Comparison of ENCODE assay signal across 23 cellular contexts in genomic region chr19:4707322-4707721, GRCh38. TPM values are rescaled to one million over a fixed set of nuclear protein-coding genes. Genes with fewer than 3 reads are reported as not detected.
DNase-seq lines count a peak whose midpoint lies in the region; ATAC-seq and TF ChIP-seq lines count a peak whose summit lies in the region.
"Had no signal": no experiment of that assay in that cellular context is flagged by ENCODE, and none has a peak within 500 bp of the region (broad histone marks: within the 10 kb centered on the region; RNA-seq: fewer than 3 reads in every experiment).

No MANE protein-coding gene starts in this region.

- H3K4me3 ChIP-seq in ascending aorta (no peak overlapping the region), psoas muscle (peak overlapping the region; percentile 11)
- H3K4me3 ChIP-seq: A549, coronary artery, SJSA1, skin epidermis had no signal

- H3K36me3 Mint-ChIP-seq in glutamatergic neuron (ENCODE audit: unreplicated experiment) = peaks cover 5% of the 10 kb centered on the region
- H3K36me3 Mint-ChIP-seq: natural killer cell treated with Interleukin-12 subunit alpha and Interleukin-12 subunit beta and Interleukin-15 and Interleukin-18, amount 100 ng/mL, for 72 hours had no signal

- H3K36me3 ChIP-seq in ascending aorta = peaks cover 33 to 59% of the 10 kb centered on the region in 2 donors
- H3K36me3 ChIP-seq in psoas muscle (ENCODE audit: insufficient read depth in 1 of 2, low read depth in 1 of 2) = peaks cover 6 to 39% of the 10 kb centered on the region in 2 donors

- DNase-seq in Ammon's horn (ENCODE audit: low spot score) (peak; percentile 34), ascending aorta (ENCODE audit: low spot score in 2 of 2) (no peak), left ventricle myocardium superior (no peak), psoas muscle (no peak), globus pallidus (ENCODE audit: low spot score) (no peak), glutamatergic neuron (no peak), GM10266 (ENCODE audit: extremely low spot score) (no peak)
- DNase-seq: activated CD4-positive, alpha-beta memory T cell treated with anti-CD3 and anti-CD28 coated beads, Interleukin-2, amount 10 ng/mL, durations not matched to agents 7 days and 5 days; activated CD4-positive, CD25-positive, alpha-beta regulatory T cell treated with anti-CD3 and anti-CD28 coated beads, Interleukin-2, amount 50 U/mL, for 72 hours; activated gamma-delta T cell; activated naive CD8-positive, alpha-beta T cell treated with anti-CD3 and anti-CD28 coated beads, Interleukin-2, amount 50 U/mL, for 24 hours; KG1; left cardiac atrium; midbrain; NCI-H1436; NCI-H510A; T-cell had no signal

- no peaks in the 10 kb centered on the region for H3K4me1 Mint-ChIP-seq in glutamatergic neuron (ENCODE audit: low read depth, unreplicated experiment)

- H3K27ac Mint-ChIP-seq in glutamatergic neuron (ENCODE audit: unreplicated experiment) = no peak overlapping the region
- H3K27ac Mint-ChIP-seq: activated CD4-positive, alpha-beta memory T cell treated with anti-CD3 and anti-CD28 coated beads, Interleukin-2, amount 10 ng/mL, durations not matched to agents 7 days and 5 days; activated naive CD8-positive, alpha-beta T cell treated with anti-CD3 and anti-CD28 coated beads, Interleukin-2, amount 50 U/mL, for 24 hours had no signal

- H3K9me3 ChIP-seq in ascending aorta (no peaks in the 10 kb centered on the region), psoas muscle (no peaks in the 10 kb centered on the region)
- H3K9me3 ChIP-seq: A549, SJSA1 had no signal

- H3K27me3 Mint-ChIP-seq in glutamatergic neuron (ENCODE audit: unreplicated experiment) = peaks cover 5% of the 10 kb centered on the region
- H3K27me3 Mint-ChIP-seq: activated CD4-positive, alpha-beta memory T cell treated with anti-CD3 and anti-CD28 coated beads, Interleukin-2, amount 10 ng/mL, durations not matched to agents 7 days and 5 days; activated naive CD8-positive, alpha-beta T cell treated with anti-CD3 and anti-CD28 coated beads, Interleukin-2, amount 50 U/mL, for 24 hours; natural killer cell treated with Interleukin-12 subunit alpha and Interleukin-12 subunit beta and Interleukin-15 and Interleukin-18, amount 100 ng/mL, for 72 hours; T-cell had no signal

- no peak for TF ChIP-seq CTCF in ascending aorta (IDR thresholded peaks at IDR 0.05)
- no peak for TF ChIP-seq CTCF in psoas muscle (IDR thresholded peaks at IDR 0.05)
- TF ChIP-seq CTCF in glutamatergic neuron (IDR thresholded peaks at IDR 0.05; ENCODE audit: partially characterized antibody, unreplicated experiment) = no peak
- TF ChIP-seq CTCF in GM10266 (IDR thresholded peaks at IDR 0.05; ENCODE audit: control insufficient read depth, insufficient read depth, low read depth, missing control alignments) = no peak

- WGBS in psoas muscle, 3 donors = 44 to 59% (median 58%) methylated on average over 11 to 12 of the region's 12 CpGs

- ATAC-seq in left ventricle myocardium superior (peak; percentile 46), psoas muscle (peak; percentile 48 to 68 (median 64)), GM18861 (IDR thresholded peaks at IDR 0.05; ENCODE audit: unreplicated experiment) (no peak)
- ATAC-seq: A549; activated naive CD8-positive, alpha-beta T cell treated with anti-CD3 and anti-CD28 coated beads, Interleukin-2, amount 50 U/mL, for 24 hours; natural killer cell treated with Interleukin-12 subunit alpha and Interleukin-12 subunit beta and Interleukin-15 and Interleukin-18, amount 100 ng/mL, for 72 hours; T-cell had no signal

- intact Hi-C loops in ascending aorta (cut with DNase I) (no loop called here), left ventricle myocardium superior (cut with micrococcal nuclease) (no loop called here), psoas muscle (cut with DNase I) (no loop called here)

- H3K4me1 ChIP-seq in ascending aorta = peaks cover 27 to 33% of the 10 kb centered on the region in 2 donors
- H3K4me1 ChIP-seq in psoas muscle = peaks cover 81% of the 10 kb centered on the region

- H3K27me3 ChIP-seq in ascending aorta (no peaks in the 10 kb centered on the region), psoas muscle (ENCODE audit: insufficient read depth in 3 of 3, low read length in 2 of 3) (no peaks in the 10 kb centered on the region)
- H3K27me3 ChIP-seq: SJSA1 had no signal

- H3K27ac ChIP-seq in ascending aorta (peak overlapping the region; percentile 76 to 80), psoas muscle (peak overlapping the region; percentile 99)
- H3K27ac ChIP-seq: A549, SJSA1 had no signal

- no peaks in the 10 kb centered on the region for H3K9me3 Mint-ChIP-seq in glutamatergic neuron (ENCODE audit: unreplicated experiment)
- H3K9me3 Mint-ChIP-seq: activated CD4-positive, alpha-beta memory T cell treated with anti-CD3 and anti-CD28 coated beads, Interleukin-2, amount 10 ng/mL, durations not matched to agents 7 days and 5 days; activated naive CD8-positive, alpha-beta T cell treated with anti-CD3 and anti-CD28 coated beads, Interleukin-2, amount 50 U/mL, for 24 hours; natural killer cell treated with Interleukin-12 subunit alpha and Interleukin-12 subunit beta and Interleukin-15 and Interleukin-18, amount 100 ng/mL, for 72 hours; T-cell had no signal

- H3K4me3 Mint-ChIP-seq in glutamatergic neuron (ENCODE audit: unreplicated experiment) = no peak overlapping the region
- H3K4me3 Mint-ChIP-seq: activated CD4-positive, alpha-beta memory T cell treated with anti-CD3 and anti-CD28 coated beads, Interleukin-2, amount 10 ng/mL, durations not matched to agents 7 days and 5 days; activated naive CD8-positive, alpha-beta T cell treated with anti-CD3 and anti-CD28 coated beads, Interleukin-2, amount 50 U/mL, for 24 hours; natural killer cell treated with Interleukin-12 subunit alpha and Interleukin-12 subunit beta and Interleukin-15 and Interleukin-18, amount 100 ng/mL, for 72 hours; T-cell had no signal

RNA-seq across cellular contexts. Expression of gene DPP9, which starts 16.3 kb away (rescaled TPM):
- total RNA-seq in ascending aorta (72.2 TPM), left ventricle myocardium superior (53.9 TPM), psoas muscle (10 to 100 TPM; 55.9 to 97.4 (median 78.6) TPM), glutamatergic neuron (ENCODE audit: unreplicated experiment) (44.8 TPM)
- 100 to 1,000 TPM in 2 of 3 donors, 10 to 100 TPM in 1; 64.6 to 138 (median 108) TPM for polyA plus RNA-seq in psoas muscle

RNA-seq across cellular contexts. Expression of gene MYDGF, which starts 37.2 kb away (rescaled TPM):
- total RNA-seq in ascending aorta (49.0 TPM), left ventricle myocardium superior (27.0 TPM), psoas muscle (10 to 100 TPM; 11.4 to 24.0 (median 19.1) TPM), glutamatergic neuron (ENCODE audit: unreplicated experiment) (32.6 TPM)
- polyA plus RNA-seq in psoas muscle = 100 to 1,000 TPM in 1 of 3 donors, 10 to 100 TPM in 2; 23.9 to 164 (median 40.0) TPM
